Comparison of ENCODE assay signal across 14 cellular contexts in the genomic region with DNA sequence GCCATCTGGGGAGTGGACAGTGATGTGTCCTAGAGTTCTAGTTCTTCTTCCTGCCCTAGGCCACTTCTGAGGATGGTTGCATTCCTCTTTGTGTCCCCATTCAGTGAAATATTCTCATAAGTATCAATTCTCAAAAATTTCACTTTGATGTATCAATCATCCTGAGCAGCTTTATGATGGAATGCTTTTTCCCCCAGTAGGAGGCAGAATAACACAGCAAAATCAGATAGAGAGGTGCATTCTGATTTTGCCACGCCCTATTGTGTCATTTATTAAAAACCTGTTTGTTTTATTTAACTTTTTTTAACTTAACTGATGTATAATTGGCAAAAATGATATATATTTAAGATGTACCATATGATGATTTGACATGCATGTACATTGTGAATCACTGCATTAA.
A peak's percentile ranks its signal among the peaks of the same experiment; 100 is the strongest.
DNase-seq lines count a peak whose midpoint lies in the region; ATAC-seq and TF ChIP-seq lines count a peak whose summit lies in the region.
"Had no signal": no experiment of that assay in that cellular context is flagged by ENCODE, and none has a peak within 500 bp of the region (broad histone marks: within the 10 kb centered on the region; RNA-seq: fewer than 3 reads in every experiment).

No MANE protein-coding gene starts in this region.

- H3K9me3 ChIP-seq in DND-41 (ENCODE audit: insufficient read depth, low read length, severe bottlenecking): no peaks in the 10 kb centered on the region
- H3K9me3 ChIP-seq: mucosa of descending colon had no signal

- no peaks in the 10 kb centered on the region for H4K20me1 ChIP-seq in DND-41 (ENCODE audit: insufficient read depth, low read length)

- no peaks in the 10 kb centered on the region for H3K79me2 ChIP-seq in DND-41 (ENCODE audit: insufficient read depth, low read length)

- H3K27ac ChIP-seq in DND-41 (ENCODE audit: low read length): no peak overlapping the region
- H3K27ac ChIP-seq: VCaP had no signal

- H3K4me3 ChIP-seq in DND-41 (ENCODE audit: low read depth in 1 of 2, low read length in 2 of 2): no peak overlapping the region
- H3K4me3 ChIP-seq in kidney epithelial cell (ENCODE audit: low read depth, low read length): no peak overlapping the region
- H3K4me3 ChIP-seq: mucosa of descending colon had no signal

- no peak overlapping the region for H3K4me2 ChIP-seq in DND-41 (ENCODE audit: insufficient read depth, low read length)

- TF ChIP-seq CTCF in DND-41 (IDR thresholded peaks at IDR 0.05; ENCODE audit: borderline replicate concordance, extremely low read depth, low read length, poor library complexity, severe bottlenecking): peak; percentile 48
- peak; percentile 3 for TF ChIP-seq CTCF in kidney epithelial cell (IDR thresholded peaks at IDR 0.05; ENCODE audit: insufficient read depth, low read length, poor library complexity, severe bottlenecking)

- ATAC-seq in DND-41 (ENCODE audit: insufficient read depth, low read depth) (no peak), GM18868 (IDR thresholded peaks at IDR 0.05; ENCODE audit: unreplicated experiment) (peak; percentile 54), HG03108 (IDR thresholded peaks at IDR 0.05; ENCODE audit: unreplicated experiment) (no peak), HG02763 (IDR thresholded peaks at IDR 0.05; ENCODE audit: unreplicated experiment) (no peak)
- ATAC-seq: mucosa of descending colon; stimulated activated effector memory CD8-positive, alpha-beta T cell treated with anti-CD3 and anti-CD28 coated beads, Interleukin-12 subunit alpha, Interleukin-12 subunit beta, amount 100 ng/mL, for 72 hours had no signal

- no peak overlapping the region for H2AFZ ChIP-seq in DND-41 (ENCODE audit: low read depth, low read length)

- no peak overlapping the region for H3K9ac ChIP-seq in DND-41 (ENCODE audit: low read depth, low read length)

- H3K36me3 ChIP-seq in DND-41 (ENCODE audit: insufficient read depth, low read length): no peaks in the 10 kb centered on the region
- H3K36me3 ChIP-seq in kidney epithelial cell (ENCODE audit: control insufficient read depth, insufficient read depth, low read length): no peaks in the 10 kb centered on the region

- H3K27me3 ChIP-seq in DND-41 (ENCODE audit: insufficient read depth, low read length, poor library complexity) (no peaks in the 10 kb centered on the region), kidney epithelial cell (ENCODE audit: control insufficient read depth, insufficient read depth, low read length) (no peaks in the 10 kb centered on the region)

- no peaks in the 10 kb centered on the region for H3K4me1 ChIP-seq in DND-41 (ENCODE audit: insufficient read depth, low read length)

- DNase-seq in DND-41: no peak
- peak; percentile 47 for DNase-seq in NAMALWA (ENCODE audit: low spot score)
- DNase-seq in kidney epithelial cell (ENCODE audit: low read depth): no peak
- DNase-seq in NCI-H226: no peak
- DNase-seq in NCI-H446 (lab: John Stamatoyannopoulos, UW): no peak
- DNase-seq: activated CD8-positive, alpha-beta memory T cell treated with anti-CD3 and anti-CD28 coated beads for 24 hours; amygdala; islet precursor cell had no signal
